Comparison of ENCODE assay signal across 11 cellular contexts in the genomic region with DNA sequence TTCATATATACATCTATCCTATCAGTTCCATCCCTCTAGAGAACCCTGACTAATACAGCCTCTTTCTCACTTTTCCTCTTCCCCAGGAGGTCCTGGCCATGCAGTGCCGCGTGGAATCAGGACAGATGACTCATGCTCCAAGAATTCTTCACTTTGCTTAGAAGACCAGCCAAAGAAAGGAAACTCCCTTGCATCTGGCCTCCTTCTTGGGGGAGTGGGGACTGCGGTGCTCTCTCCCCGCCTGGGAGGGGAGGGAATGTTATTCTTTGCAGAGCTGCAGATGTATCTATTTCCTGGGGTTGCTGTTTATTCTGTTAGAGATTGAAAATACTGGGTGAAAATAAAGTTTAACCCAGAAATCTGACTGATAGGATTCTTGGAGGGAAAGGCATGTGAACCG.
DNase-seq lines count a peak whose midpoint lies in the region; ATAC-seq lines count a peak whose summit lies in the region.
"Had no signal": no experiment of that assay in that cellular context is flagged by ENCODE, and none has a peak within 500 bp of the region (broad histone marks: within the 10 kb centered on the region; RNA-seq: fewer than 3 reads in every experiment).

No MANE protein-coding gene starts in this region.

- H3K9me2 ChIP-seq in GM23248 (ENCODE audit: insufficient read depth) = no peaks in the 10 kb centered on the region

- peaks cover 18% of the 10 kb centered on the region for H3K4me1 ChIP-seq in GM23248 (ENCODE audit: insufficient read depth)
- H3K4me1 ChIP-seq: parathyroid adenoma had no signal

- H3K27ac ChIP-seq in GM23248 = peak overlapping the region; percentile 13; the same call in 1 of the 2 replicates
- H3K27ac ChIP-seq: parathyroid adenoma had no signal

- H4K20me1 ChIP-seq in GM23248 (ENCODE audit: insufficient read depth) = no peaks in the 10 kb centered on the region

- H3K9me3 ChIP-seq in GM23248 (ENCODE audit: low read depth) = no peaks in the 10 kb centered on the region

- 6 to 8% methylated on average over 5 of the region's 5 CpGs for WGBS in GM23248 (ENCODE audit: low coverage in 1 of 2, low lambda C conversion rate in 2 of 2, missing lambda C conversion rate in 2 of 2), 2 experiments

- H3K4me3 ChIP-seq in GM23248 = peak overlapping the region; percentile 33; the same call in 1 of the 2 replicates
- H3K4me3 ChIP-seq: GM12878 had no signal

- in situ Hi-C loops in GM23248 (cut with MboI) = no loop called here

- H2AFZ ChIP-seq in GM23248 = no peak overlapping the region
- H2AFZ ChIP-seq: parathyroid adenoma had no signal

- H3F3A ChIP-seq in GM23248 (ENCODE audit: insufficient read depth) = peaks cover 7% of the 10 kb centered on the region; the same call in 1 of the 2 replicates

- no peak for ATAC-seq in GM19455 (IDR thresholded peaks at IDR 0.05; ENCODE audit: unreplicated experiment)
- ATAC-seq: GM12878 had no signal

- no peaks in the 10 kb centered on the region for H3K36me3 ChIP-seq in GM23248 (ENCODE audit: low read depth)

- intact Hi-C loops in cardiac septum (cut with DNase I) = no loop called here

- H3K4me2 ChIP-seq in GM23248 (ENCODE audit: unreplicated experiment) = peak overlapping the region; percentile 74

- no peak overlapping the region for H3K9ac ChIP-seq in GM23248
- H3K9ac ChIP-seq: parathyroid adenoma had no signal

- H3K79me2 ChIP-seq in GM23248 (ENCODE audit: insufficient read depth) = no peaks in the 10 kb centered on the region
- H3K79me2 ChIP-seq: parathyroid adenoma had no signal

- no peaks in the 10 kb centered on the region for H3K27me3 ChIP-seq in GM23248 (replicated peaks; ENCODE audit: insufficient read depth)

- DNase-seq in GM23248 (peak; percentile 91), SW 1271 (lab: John Stamatoyannopoulos, UW) (peak; percentile 50 to 88), cardiac septum (ENCODE audit: low spot score) (peak; percentile 71), pulmonary artery endothelial cell (ENCODE audit: low read depth, low spot score) (peak; percentile 87), Kasumi-1 (lab: John Stamatoyannopoulos, UW) (no peak), NCI-H510A treated with DMSO at 0.1 percent for 48 hours (lab: John Stamatoyannopoulos, UW) (no peak), epidermal melanocyte (ENCODE audit: insufficient read length, low spot score) (no peak)
- DNase-seq: OCI-M1 had no signal

Comparison
In these comparisons a context has a peak if more than half of its experiments do, and no peak if none do; other contexts are left out.
1. DNase-seq: peak in GM23248 (single experiment), SW 1271 (2 of 2), cardiac septum (single experiment) and pulmonary artery endothelial cell (single experiment); none in Kasumi-1 (0 of 2), NCI-H510A treated with DMSO at 0.1 percent for 48 hours (single experiment) and epidermal melanocyte (single experiment).